ENCODE assay signal across 24 cellular contexts in genomic region chr9:87588339-87588738, GRCh38.
DNase-seq lines count a peak whose midpoint lies in the region; ATAC-seq and TF ChIP-seq lines count a peak whose summit lies in the region.
"Had no signal": no experiment of that assay in that cellular context is flagged by ENCODE, and none has a peak within 500 bp of the region (broad histone marks: within the 10 kb centered on the region; RNA-seq: fewer than 3 reads in every experiment).

No MANE protein-coding gene starts in this region.

- H3K9me3 ChIP-seq in vagina = no peaks in the 10 kb centered on the region

- H3K4me1 Mint-ChIP-seq in glutamatergic neuron (ENCODE audit: low read depth, unreplicated experiment) (peaks cover 47% of the 10 kb centered on the region), neural crest cell (peaks cover 23% of the 10 kb centered on the region)
- H3K4me1 Mint-ChIP-seq: B cell had no signal

- intact Hi-C loops in vagina (cut with DNase I) = no loop called here

- TF ChIP-seq CTCF in glutamatergic neuron (IDR thresholded peaks at IDR 0.05; ENCODE audit: partially characterized antibody, unreplicated experiment) = no peak
- TF ChIP-seq CTCF in neural crest cell (conservative IDR thresholded peaks at IDR 0.05) = no peak
- no peak for TF ChIP-seq CTCF in vagina (IDR thresholded peaks at IDR 0.05)
- no peak for TF ChIP-seq CTCF in foreskin fibroblast (IDR thresholded peaks at IDR 0.05; ENCODE audit: low read depth, low read length)

- H3K4me3 ChIP-seq in vagina (no peak overlapping the region), foreskin fibroblast (ENCODE audit: low read depth in 1 of 2, low read length in 2 of 2) (no peak overlapping the region)
- H3K4me3 ChIP-seq: K562, SK-N-MC had no signal

- peaks cover 12% of the 10 kb centered on the region for H3K4me1 ChIP-seq in vagina

- peak overlapping the region; percentile 34 for H3K27ac Mint-ChIP-seq in glutamatergic neuron (ENCODE audit: unreplicated experiment)
- H3K27ac Mint-ChIP-seq in neural crest cell (ENCODE audit: unreplicated experiment) = peak overlapping the region; percentile 50
- H3K27ac Mint-ChIP-seq: B cell, CD14-positive monocyte, HFFc6 had no signal

- no peaks in the 10 kb centered on the region for H3K36me3 Mint-ChIP-seq in glutamatergic neuron (ENCODE audit: unreplicated experiment)
- peaks cover 8% of the 10 kb centered on the region for H3K36me3 Mint-ChIP-seq in neural crest cell (ENCODE audit: low read depth)

- TF ChIP-seq POLR2A in vagina (IDR thresholded peaks at IDR 0.05) = no peak

- H3K36me3 ChIP-seq in vagina = no peaks in the 10 kb centered on the region

- no peak overlapping the region for H3K27ac ChIP-seq in vagina
- H3K27ac ChIP-seq: RWPE1, SK-N-MC had no signal

- ATAC-seq in HG02798 (IDR thresholded peaks at IDR 0.05; ENCODE audit: poor library complexity, unreplicated experiment) = no peak
- ATAC-seq: HepG2, K562 had no signal

- H3K27me3 Mint-ChIP-seq in glutamatergic neuron (ENCODE audit: unreplicated experiment) (peaks cover 10% of the 10 kb centered on the region), neural crest cell (ENCODE audit: low read depth) (no peaks in the 10 kb centered on the region)
- H3K27me3 Mint-ChIP-seq: B cell had no signal

- H3K9me3 Mint-ChIP-seq in glutamatergic neuron (ENCODE audit: unreplicated experiment) = peaks cover 8% of the 10 kb centered on the region
- peaks cover 2% of the 10 kb centered on the region for H3K9me3 Mint-ChIP-seq in neural crest cell
- H3K9me3 Mint-ChIP-seq: HFFc6 had no signal

- peak overlapping the region; percentile 49 for H3K4me3 Mint-ChIP-seq in glutamatergic neuron (ENCODE audit: unreplicated experiment)
- no peak overlapping the region for H3K4me3 Mint-ChIP-seq in neural crest cell
- H3K4me3 Mint-ChIP-seq: B cell, CD14-positive monocyte, HFFc6 had no signal

- peak in 2 of 3 experiments; percentile 4 to 44 for DNase-seq in NCI-H1417 (lab: John Stamatoyannopoulos, UW)
- DNase-seq in NCI-H1417 treated with DMSO at 0.1 percent for 48 hours (lab: John Stamatoyannopoulos, UW) = no peak
- DNase-seq in NCI-H69 (lab: John Stamatoyannopoulos, UW) = peak; percentile 18
- no peak for DNase-seq in glutamatergic neuron
- no peak for DNase-seq in neural crest cell (ENCODE audit: low read depth, low spot score)
- no peak for DNase-seq in vagina (ENCODE audit: extremely low spot score in 2 of 2)
- no peak for DNase-seq in foreskin fibroblast
- DNase-seq: 8988T, EL, HFFc6, MM.1S, NCI-H1048, NCI-H1436 treated with DMSO at 0.1 percent for 48 hours, NCI-H1930, NCI-H345, NCI-H524, SHP77 treated with DMSO at 0.1 percent for 48 hours had no signal

- H3K27me3 ChIP-seq in vagina = no peaks in the 10 kb centered on the region

Comparison
In these comparisons a context has a peak if more than half of its experiments do, and no peak if none do; other contexts are left out.
1. DNase-seq: peak in NCI-H1417 (2 of 3) and NCI-H69 (single experiment); none in NCI-H1417 treated with DMSO at 0.1 percent for 48 hours (single experiment), glutamatergic neuron (single experiment), neural crest cell (single experiment), vagina (0 of 2) and foreskin fibroblast (0 of 2).